8 cellular contexts compared by ENCODE assay signal in the genomic region with DNA sequence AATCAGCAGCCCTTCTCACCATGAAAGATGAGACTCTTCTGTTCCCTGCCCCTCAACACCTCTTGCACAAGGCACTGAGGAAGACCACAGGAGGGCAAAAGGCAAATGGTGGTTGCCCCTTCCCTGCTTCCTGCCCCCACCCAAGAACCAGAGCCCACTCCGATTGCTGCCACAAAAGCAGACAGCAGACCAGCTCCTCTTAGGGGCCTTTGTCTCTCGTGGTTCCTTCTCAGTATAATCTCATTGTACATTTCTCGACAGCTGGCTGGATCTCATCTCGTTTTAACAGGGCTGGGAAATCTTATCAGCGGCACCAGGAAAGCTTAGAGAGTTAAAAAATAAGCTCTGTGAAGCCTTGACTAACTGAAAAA. TPM values are rescaled to one million over a fixed set of nuclear protein-coding genes. Genes with fewer than 3 reads are reported as not detected.
DNase-seq lines count a peak whose midpoint lies in the region; ATAC-seq and TF ChIP-seq lines count a peak whose summit lies in the region.

No MANE protein-coding gene starts in this region.

- POLR2A ChIA-PET in CD8-positive, alpha-beta T cell (lab: Charles Lee): interaction anchor here (0.9 to 2.5 kb wide), 5 partner anchors 69 to 145 kb away, joined by 3 to 10 read pairs (median 7); no protein-coding TSS in a partner anchor
- POLR2A ChIA-PET in PC-3 (lab: Charles Lee; ENCODE audit: unreplicated experiment): no interaction called here

- peaks cover 59% of the 10 kb centered on the region for H3K4me1 Mint-ChIP-seq in CD8-positive, alpha-beta T cell (ENCODE audit: low read depth)
- H3K4me1 Mint-ChIP-seq in progenitor cell of endocrine pancreas (ENCODE audit: low read depth): peaks cover 16% of the 10 kb centered on the region

- peak overlapping the region; percentile 86 for H3K27ac Mint-ChIP-seq in CD8-positive, alpha-beta T cell
- H3K27ac Mint-ChIP-seq in progenitor cell of endocrine pancreas: peak overlapping the region; percentile 87

- H3K79me2 ChIP-seq in PC-3 (ENCODE audit: low read length) (peaks cover 53% of the 10 kb centered on the region), Karpas-422 (ENCODE audit: low read length) (no peaks in the 10 kb centered on the region)

- BruUV-seq in PC-3 (replicated peaks; lab: Mats Ljungman, UMichigan): no TSS peak

- H2AFZ ChIP-seq in PC-3 (ENCODE audit: low read length): peak overlapping the region; percentile 85
- no peak overlapping the region for H2AFZ ChIP-seq in Karpas-422 (ENCODE audit: low read length)

- peaks cover 56% of the 10 kb centered on the region for H3K4me1 ChIP-seq in CD8-positive, alpha-beta T cell (ENCODE audit: insufficient read depth, low read length)
- H3K4me1 ChIP-seq in PC-3 (ENCODE audit: insufficient read depth, low read length) (peaks cover 8% of the 10 kb centered on the region), esophagus squamous epithelium (peaks cover 6 to 55% (median 14%) of the 10 kb centered on the region in 3 donors), Karpas-422 (ENCODE audit: low read length) (peaks cover 3% of the 10 kb centered on the region; the same call in 1 of the 2 replicates)

- no peak for TF ChIP-seq POLR2A in esophagus squamous epithelium (IDR thresholded peaks at IDR 0.05)

- H3K9me2 ChIP-seq in PC-3 (replicated peaks; ENCODE audit: low read length) (no peaks in the 10 kb centered on the region), Karpas-422 (replicated peaks; ENCODE audit: insufficient read depth, low read length) (no peaks in the 10 kb centered on the region)

- peak overlapping the region; percentile 46 for H3K27ac ChIP-seq in CD8-positive, alpha-beta T cell (ENCODE audit: low read depth, low read length)
- H3K27ac ChIP-seq in PC-3 (ENCODE audit: low read length) (no peak overlapping the region), esophagus squamous epithelium (peak overlapping the region; percentile 79 to 90 (median 85)), Karpas-422 (ENCODE audit: low read length) (no peak overlapping the region)

- no peak for ATAC-seq in CD8-positive, alpha-beta T cell
- no peak for ATAC-seq in PC-3
- no peak for ATAC-seq in GM19023 (IDR thresholded peaks at IDR 0.05; ENCODE audit: unreplicated experiment)

- H4K20me1 ChIP-seq in PC-3 (ENCODE audit: low read length) (no peaks in the 10 kb centered on the region), Karpas-422 (ENCODE audit: insufficient read depth, low read depth, low read length) (no peaks in the 10 kb centered on the region)

- no peak for DNase-seq in CD8-positive, alpha-beta T cell
- no peak for DNase-seq in PC-3
- DNase-seq in esophagus squamous epithelium (lab: John Stamatoyannopoulos, UW): no peak
- DNase-seq in progenitor cell of endocrine pancreas (ENCODE audit: low spot score, unreplicated experiment): no peak
- no peak for DNase-seq in activated effector memory CD4-positive, alpha-beta T cell treated with Interleukin-2 at 50 U/mL for 16 hours
- DNase-seq in stimulated activated CD4-positive, alpha-beta T cell treated with anti-CD3 and anti-CD28 coated beads, Interleukin-2, amount 100 ng/mL, for 24 hours: no peak
- DNase-seq in Karpas-422: no peak

- H3K9me3 ChIP-seq in CD8-positive, alpha-beta T cell (ENCODE audit: low read length): no peaks in the 10 kb centered on the region
- no peaks in the 10 kb centered on the region for H3K9me3 ChIP-seq in PC-3 (ENCODE audit: low read length)
- peaks cover 0 to 11% (median 11%) of the 10 kb centered on the region in 3 donors for H3K9me3 ChIP-seq in esophagus squamous epithelium
- no peaks in the 10 kb centered on the region for H3K9me3 ChIP-seq in Karpas-422 (ENCODE audit: low read length)

- no peaks in the 10 kb centered on the region for H3K9me3 Mint-ChIP-seq in CD8-positive, alpha-beta T cell
- H3K9me3 Mint-ChIP-seq in progenitor cell of endocrine pancreas (ENCODE audit: low read depth): peaks cover 11% of the 10 kb centered on the region

- H3K27me3 ChIP-seq in CD8-positive, alpha-beta T cell (ENCODE audit: insufficient read depth, low read length): no peaks in the 10 kb centered on the region
- no peaks in the 10 kb centered on the region for H3K27me3 ChIP-seq in PC-3 (ENCODE audit: low read length)
- H3K27me3 ChIP-seq in esophagus squamous epithelium: no peaks in the 10 kb centered on the region
- H3K27me3 ChIP-seq in Karpas-422 (ENCODE audit: low read length): no peaks in the 10 kb centered on the region; the same call in 1 of the 2 replicates

- peaks cover 5% of the 10 kb centered on the region for H3K36me3 Mint-ChIP-seq in CD8-positive, alpha-beta T cell
- peaks cover 9% of the 10 kb centered on the region for H3K36me3 Mint-ChIP-seq in progenitor cell of endocrine pancreas (ENCODE audit: insufficient read depth)

- H3K4me2 ChIP-seq in PC-3 (ENCODE audit: low read length) (peak overlapping the region; percentile 94), Karpas-422 (ENCODE audit: low read depth, low read length, poor library complexity, severe bottlenecking) (no peak overlapping the region)

- WGBS in esophagus squamous epithelium, 2 donors: 52 to 60% methylated on average over 5 of the region's 5 CpGs

- no peak overlapping the region for H3K9ac ChIP-seq in PC-3 (ENCODE audit: low read length)
- H3K9ac ChIP-seq in Karpas-422 (ENCODE audit: low read length): no peak overlapping the region

- intact Hi-C loops in CD8-positive, alpha-beta T cell (cut with DNase I, micrococcal nuclease): loop anchor here (2.0 to 5.0 kb wide), 2 partner anchors 69 to 145 kb away; no protein-coding TSS in a partner anchor
- intact Hi-C loops in PC-3 (cut with micrococcal nuclease): no loop called here
- intact Hi-C loops in esophagus squamous epithelium (cut with DNase I): no loop called here

- TF ChIP-seq CTCF in CD8-positive, alpha-beta T cell (IDR thresholded peaks at IDR 0.05): no peak
- TF ChIP-seq CTCF in PC-3 (conservative IDR thresholded peaks at IDR 0.05; ENCODE audit: low read depth, low read length) (no peak), esophagus squamous epithelium (IDR thresholded peaks at IDR 0.05) (no peak), progenitor cell of endocrine pancreas (IDR thresholded peaks at IDR 0.05; ENCODE audit: unreplicated experiment) (no peak)

- H3K4me3 ChIP-seq in CD8-positive, alpha-beta T cell (ENCODE audit: low read depth, low read length): peak overlapping the region; percentile 61
- H3K4me3 ChIP-seq in PC-3 (ENCODE audit: low read length): peak overlapping the region; percentile 77
- H3K4me3 ChIP-seq in esophagus squamous epithelium: peak overlapping the region; percentile 48 to 81 (median 62)
- H3K4me3 ChIP-seq in Karpas-422 (ENCODE audit: low read length): no peak overlapping the region

- H3K4me3 Mint-ChIP-seq in CD8-positive, alpha-beta T cell: peak overlapping the region; percentile 78
- H3K4me3 Mint-ChIP-seq in progenitor cell of endocrine pancreas (ENCODE audit: low read depth): peak overlapping the region; percentile 72

- no peaks in the 10 kb centered on the region for H3K36me3 ChIP-seq in CD8-positive, alpha-beta T cell (ENCODE audit: insufficient read depth, low read length)
- no peaks in the 10 kb centered on the region for H3K36me3 ChIP-seq in PC-3 (ENCODE audit: low read depth, low read length)
- H3K36me3 ChIP-seq in esophagus squamous epithelium: no peaks in the 10 kb centered on the region
- H3K36me3 ChIP-seq in Karpas-422 (ENCODE audit: insufficient read depth, low read length): no peaks in the 10 kb centered on the region

- no peaks in the 10 kb centered on the region for H3K27me3 Mint-ChIP-seq in CD8-positive, alpha-beta T cell (ENCODE audit: low read depth)
- no peaks in the 10 kb centered on the region for H3K27me3 Mint-ChIP-seq in progenitor cell of endocrine pancreas

- no peaks in the 10 kb centered on the region for H3F3A ChIP-seq in PC-3 (ENCODE audit: low read length, unreplicated experiment)

- CTCF ChIA-PET in CD8-positive, alpha-beta T cell (lab: Charles Lee): interaction anchor here (1.3 to 6.5 kb wide), 8 partner anchors 10 to 174 kb away, joined by 3 to 31 read pairs (median 8); no protein-coding TSS in a partner anchor
- CTCF ChIA-PET in PC-3 (lab: Charles Lee): no interaction called here

RNA-seq across cellular contexts. Expression of gene MVB12B, which starts 1.1 kb away (rescaled TPM):
- 10 to 100 TPM; 25.7 to 26.9 TPM for total RNA-seq in CD8-positive, alpha-beta T cell
- total RNA-seq in PC-3 (2014; rRNA removed) (7.2 and 9.6 TPM in 2 replicates), esophagus squamous epithelium (10 to 100 TPM in 1 of 4 donors, 1 to 10 TPM in 3; 3.2 to 13.2 (median 5.3) TPM), progenitor cell of endocrine pancreas (34.6 and 34.8 TPM in 2 replicates)
- 0.25 TPM in 1 of 2 replicates, not detected in the other for total RNA-seq in Karpas-422 (2014; rRNA removed; shearing (Covaris generic); ENCODE audit: low replicate concordance)

Comparison
In these comparisons a context has a peak if more than half of its experiments do, and no peak if none do; other contexts are left out.
1. H3K27ac ChIP-seq: peak in CD8-positive, alpha-beta T cell (single experiment) and esophagus squamous epithelium (4 of 4); none in PC-3 (single experiment) and Karpas-422 (single experiment).
2. intact Hi-C loops: an anchor here in CD8-positive, alpha-beta T cell (2.0 to 5.0 kb wide); none called in PC-3 and esophagus squamous epithelium.